ENCODE assay signal across 23 cellular contexts in the genomic region with DNA sequence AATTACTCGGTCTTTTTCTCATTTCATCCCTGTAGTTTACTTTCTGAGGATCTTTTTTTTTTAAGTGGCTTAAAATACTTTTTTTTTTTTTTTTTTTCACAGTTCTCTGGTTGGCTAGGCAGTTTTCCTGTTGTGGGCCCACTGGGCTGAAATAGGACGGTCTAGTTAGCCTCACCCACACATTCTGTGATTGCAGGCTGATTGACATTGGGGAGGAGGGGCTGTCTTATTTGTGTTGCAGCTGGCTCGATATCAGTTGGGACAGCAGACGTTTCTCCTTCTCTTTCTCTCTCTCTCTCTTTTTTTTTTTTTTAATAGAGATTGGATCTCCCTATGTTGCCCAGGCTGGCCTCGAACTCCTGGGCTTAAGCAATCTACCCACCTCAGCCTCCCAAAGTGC. TPM values are rescaled to one million over a fixed set of nuclear protein-coding genes. Genes with fewer than 3 reads are reported as not detected.
DNase-seq lines count a peak whose midpoint lies in the region; ATAC-seq, FAIRE-seq and TF ChIP-seq lines count a peak whose summit lies in the region.
"Had no signal": no experiment of that assay in that cellular context is flagged by ENCODE, and none has a peak within 500 bp of the region (broad histone marks: within the 10 kb centered on the region; RNA-seq: fewer than 3 reads in every experiment).

No MANE protein-coding gene starts in this region.

- no peak overlapping the region for H3K9ac ChIP-seq in K562 (ENCODE audit: insufficient read depth in 1 of 2, low read depth in 2 of 2, low read length in 2 of 2)

- no peaks in the 10 kb centered on the region for H3K27me3 ChIP-seq in CD8-positive, alpha-beta memory T cell (ENCODE audit: insufficient read depth, low read length, poor library complexity, severe bottlenecking)
- H3K27me3 ChIP-seq in K562 (ENCODE audit: control insufficient read depth in 2 of 2, insufficient read depth in 2 of 2, low read length in 2 of 2) (no peaks in the 10 kb centered on the region), upper lobe of right lung (no peaks in the 10 kb centered on the region)
- H3K27me3 ChIP-seq: cardiac muscle cell had no signal

- no peak overlapping the region for H2AFZ ChIP-seq in K562 (ENCODE audit: low read depth, low read length)

- H3K27ac Mint-ChIP-seq in activated CD4-positive, alpha-beta memory T cell treated with anti-CD3 and anti-CD28 coated beads for 36 hours = peak overlapping the region; percentile 14
- no peak overlapping the region for H3K27ac Mint-ChIP-seq in activated CD4-positive, alpha-beta memory T cell treated with anti-CD3 and anti-CD28 coated beads, Interleukin-2, amount 10 ng/mL, durations not matched to agents 7 days and 5 days
- H3K27ac Mint-ChIP-seq in CD8-positive, alpha-beta memory T cell = peak overlapping the region in 6 of 8 donors; percentile 11 to 79 (median 56)
- peak overlapping the region in 7 of 10 donors; percentile 3 to 91 (median 72) for H3K27ac Mint-ChIP-seq in naive thymus-derived CD8-positive, alpha-beta T cell
- H3K27ac Mint-ChIP-seq: B cell had no signal

- H3K36me3 Mint-ChIP-seq in activated CD4-positive, alpha-beta memory T cell treated with anti-CD3 and anti-CD28 coated beads for 36 hours = peaks cover 30% of the 10 kb centered on the region
- H3K36me3 Mint-ChIP-seq in activated CD4-positive, alpha-beta memory T cell treated with anti-CD3 and anti-CD28 coated beads, Interleukin-2, amount 10 ng/mL, durations not matched to agents 7 days and 5 days (ENCODE audit: low read depth) = peaks cover 48% of the 10 kb centered on the region
- peaks cover 0 to 37% (median 1%) of the 10 kb centered on the region in 3 donors for H3K36me3 Mint-ChIP-seq in CD8-positive, alpha-beta memory T cell
- H3K36me3 Mint-ChIP-seq in naive thymus-derived CD8-positive, alpha-beta T cell = peaks cover 0 to 51% (median 0%) of the 10 kb centered on the region in 3 donors

- BruUV-seq in K562 (replicated peaks; lab: Mats Ljungman, UMichigan) = no TSS peak

- no peak for DNase-seq in activated CD4-positive, alpha-beta memory T cell treated with anti-CD3 and anti-CD28 coated beads for 36 hours
- no peak for DNase-seq in activated CD4-positive, alpha-beta memory T cell treated with anti-CD3 and anti-CD28 coated beads, Interleukin-2, amount 10 ng/mL, durations not matched to agents 7 days and 5 days
- DNase-seq in CD8-positive, alpha-beta memory T cell = no peak
- DNase-seq in K562 (ENCODE audit: extremely low read depth in 1 of 4, low spot score in 3 of 4) (peak; percentile 90 to 96 (median 94)), upper lobe of right lung (no peak), NCI-H1105 (lab: John Stamatoyannopoulos, UW) (no peak)
- no peak for DNase-seq in naive thymus-derived CD8-positive, alpha-beta T cell
- DNase-seq: activated gamma-delta T cell treated with Interleukin-2 at 50 U/mL for 16 hours, DND-41, Kasumi-1, mammary epithelial cell, NCI-H1694, NCI-H2171, NCI-H524 treated with DMSO at 0.1 percent for 48 hours had no signal

- in situ Hi-C loops in K562 (cut with MboI) = no loop called here

- peaks cover 34% of the 10 kb centered on the region for H3K4me1 ChIP-seq in CD8-positive, alpha-beta memory T cell (ENCODE audit: insufficient read depth, low read length)
- H3K4me1 ChIP-seq in K562 (replicated peaks in 1 of 2; ENCODE audit: control insufficient read depth in 2 of 2, insufficient read depth in 2 of 2, low read length in 2 of 2) = peaks cover 46 to 47% of the 10 kb centered on the region in 2 experiments
- H3K4me1 ChIP-seq in upper lobe of right lung = peaks cover 33% of the 10 kb centered on the region
- H3K4me1 ChIP-seq: HAP-1 had no signal

- 32% methylated on average over 5 of the region's 5 CpGs for WGBS in K562 (ENCODE audit: insufficient coverage, low coverage, missing lambda C conversion rate)

- ATAC-seq in K562 = peak; percentile 27
- no peak for ATAC-seq in naive thymus-derived CD8-positive, alpha-beta T cell
- no peak for ATAC-seq in HG02970 (IDR thresholded peaks at IDR 0.05; ENCODE audit: low FRiP score, unreplicated experiment)
- ATAC-seq in upper lobe of right lung = no peak

- CTCF ChIA-PET in activated CD4-positive, alpha-beta memory T cell treated with anti-CD3 and anti-CD28 coated beads for 36 hours (lab: Charles Lee) = interaction anchor here (1.1 to 2.5 kb wide), 4 partner anchors 8 to 95 kb away, joined by 3 to 9 read pairs (median 5); no protein-coding TSS in a partner anchor
- CTCF ChIA-PET in activated CD4-positive, alpha-beta memory T cell treated with anti-CD3 and anti-CD28 coated beads, Interleukin-2, amount 10 ng/mL, durations not matched to agents 7 days and 5 days (lab: Charles Lee) = interaction anchor here (0.7 to 1.7 kb wide), 2 partner anchors 11 to 189 kb away, joined by 3 read pairs; no protein-coding TSS in a partner anchor
- CTCF ChIA-PET in CD8-positive, alpha-beta memory T cell (lab: Charles Lee) = interaction anchor here (0.7 to 1.6 kb wide), 4 partner anchors 28 to 233 kb away, joined by 3 to 5 read pairs (median 4); no protein-coding TSS in a partner anchor
- CTCF ChIA-PET in K562 (lab: Yijun Ruan, JAX; ENCODE audit: low intra/inter-chr PET ratio) = interaction anchor here (0.6 to 0.7 kb wide), 2 partner anchors 94 to 1579 kb away, joined by 4 to 5 read pairs; no protein-coding TSS in a partner anchor

- H3K27me3 Mint-ChIP-seq in activated CD4-positive, alpha-beta memory T cell treated with anti-CD3 and anti-CD28 coated beads for 36 hours = no peaks in the 10 kb centered on the region
- no peaks in the 10 kb centered on the region for H3K27me3 Mint-ChIP-seq in activated CD4-positive, alpha-beta memory T cell treated with anti-CD3 and anti-CD28 coated beads, Interleukin-2, amount 10 ng/mL, durations not matched to agents 7 days and 5 days
- no peaks in the 10 kb centered on the region for H3K27me3 Mint-ChIP-seq in CD8-positive, alpha-beta memory T cell
- no peaks in the 10 kb centered on the region for H3K27me3 Mint-ChIP-seq in naive thymus-derived CD8-positive, alpha-beta T cell

- no peak for TF ChIP-seq POLR2A in K562 (conservative IDR thresholded peaks at IDR 0.05)

- H3K27ac ChIP-seq in CD8-positive, alpha-beta memory T cell (ENCODE audit: low read depth, low read length) = no peak overlapping the region
- no peak overlapping the region for H3K27ac ChIP-seq in K562 (ENCODE audit: extremely low read depth, low read depth, low read length)
- H3K27ac ChIP-seq in upper lobe of right lung = no peak overlapping the region
- H3K27ac ChIP-seq: cardiac muscle cell had no signal

- no peak overlapping the region for H3K4me2 ChIP-seq in K562 (ENCODE audit: insufficient read depth, low read length)

- no peak overlapping the region for H3K4me3 ChIP-seq in CD8-positive, alpha-beta memory T cell (ENCODE audit: low read length)
- H3K4me3 ChIP-seq in K562 = no peak overlapping the region
- no peak overlapping the region for H3K4me3 ChIP-seq in upper lobe of right lung
- H3K4me3 ChIP-seq: cardiac muscle cell, HAP-1 had no signal

- intact Hi-C loops in activated CD4-positive, alpha-beta memory T cell treated with anti-CD3 and anti-CD28 coated beads for 36 hours (cut with micrococcal nuclease) = no loop called here
- intact Hi-C loops in K562 (cut with micrococcal nuclease) (no loop called here), upper lobe of right lung (cut with DNase I) (no loop called here)

- no peak overlapping the region for H3K4me3 Mint-ChIP-seq in activated CD4-positive, alpha-beta memory T cell treated with anti-CD3 and anti-CD28 coated beads for 36 hours
- no peak overlapping the region for H3K4me3 Mint-ChIP-seq in activated CD4-positive, alpha-beta memory T cell treated with anti-CD3 and anti-CD28 coated beads, Interleukin-2, amount 10 ng/mL, durations not matched to agents 7 days and 5 days
- peak overlapping the region in 3 of 7 donors; percentile 15 to 54 (median 26) for H3K4me3 Mint-ChIP-seq in CD8-positive, alpha-beta memory T cell
- peak overlapping the region in 2 of 10 donors; percentile 4 to 68 for H3K4me3 Mint-ChIP-seq in naive thymus-derived CD8-positive, alpha-beta T cell
- H3K4me3 Mint-ChIP-seq: B cell had no signal

- H4K20me1 ChIP-seq in K562 (replicated peaks; ENCODE audit: control insufficient read depth, insufficient read depth, low read length) = peaks cover 64% of the 10 kb centered on the region

- no peak for TF ChIP-seq EP300 in K562 (IDR thresholded peaks at IDR 0.05; ENCODE audit: low read length)

- peaks cover 41% of the 10 kb centered on the region for H3K9me1 ChIP-seq in K562 (ENCODE audit: control insufficient read depth, insufficient read depth, low read length)

- no peaks in the 10 kb centered on the region for H3K9me3 ChIP-seq in CD8-positive, alpha-beta memory T cell (ENCODE audit: low read length)
- no peaks in the 10 kb centered on the region for H3K9me3 ChIP-seq in K562 (replicated peaks; ENCODE audit: control insufficient read depth, insufficient read depth, low read depth, low read length)
- no peaks in the 10 kb centered on the region for H3K9me3 ChIP-seq in upper lobe of right lung

- TF ChIP-seq RAD21 in K562 (CRISPR knock-in tag; conservative IDR thresholded peaks at IDR 0.05 in 1 of 2, IDR thresholded peaks at IDR 0.05 in 1 of 2) = no peak

- peaks cover 14% of the 10 kb centered on the region for H3K36me3 ChIP-seq in CD8-positive, alpha-beta memory T cell (ENCODE audit: insufficient read depth, low read length)
- H3K36me3 ChIP-seq in K562 (ENCODE audit: control insufficient read depth, insufficient read depth, low read length) (peaks cover 79% of the 10 kb centered on the region), upper lobe of right lung (no peaks in the 10 kb centered on the region)
- H3K36me3 ChIP-seq: cardiac muscle cell, HAP-1 had no signal

- FAIRE-seq in K562 (lab: Jason Lieb, UNC) = no peak
- FAIRE-seq: A204.1 had no signal

- TF ChIP-seq CTCF in K562 (IDR thresholded peaks at IDR 0.05 in 2 of 3, conservative IDR thresholded peaks at IDR 0.05 in 1 of 3; ENCODE audit: insufficient read depth in 2 of 3, low read depth in 1 of 3, low read length in 3 of 3) (no peak), upper lobe of right lung (IDR thresholded peaks at IDR 0.05) (no peak)

- peaks cover 54% of the 10 kb centered on the region for H3K4me1 Mint-ChIP-seq in activated CD4-positive, alpha-beta memory T cell treated with anti-CD3 and anti-CD28 coated beads for 36 hours (ENCODE audit: low read depth)
- peaks cover 52% of the 10 kb centered on the region for H3K4me1 Mint-ChIP-seq in activated CD4-positive, alpha-beta memory T cell treated with anti-CD3 and anti-CD28 coated beads, Interleukin-2, amount 10 ng/mL, durations not matched to agents 7 days and 5 days
- peaks cover 69 to 77% (median 73%) of the 10 kb centered on the region in 3 donors for H3K4me1 Mint-ChIP-seq in CD8-positive, alpha-beta memory T cell
- peaks cover 50 to 80% (median 78%) of the 10 kb centered on the region in 4 donors for H3K4me1 Mint-ChIP-seq in naive thymus-derived CD8-positive, alpha-beta T cell

- H3K9me3 Mint-ChIP-seq in activated CD4-positive, alpha-beta memory T cell treated with anti-CD3 and anti-CD28 coated beads for 36 hours = no peaks in the 10 kb centered on the region
- H3K9me3 Mint-ChIP-seq in activated CD4-positive, alpha-beta memory T cell treated with anti-CD3 and anti-CD28 coated beads, Interleukin-2, amount 10 ng/mL, durations not matched to agents 7 days and 5 days = no peaks in the 10 kb centered on the region
- H3K9me3 Mint-ChIP-seq in CD8-positive, alpha-beta memory T cell = no peaks in the 10 kb centered on the region
- H3K9me3 Mint-ChIP-seq in naive thymus-derived CD8-positive, alpha-beta T cell = no peaks in the 10 kb centered on the region

- peaks cover 97% of the 10 kb centered on the region for H3K79me2 ChIP-seq in K562 (ENCODE audit: control insufficient read depth, insufficient read depth, low read length)

- POLR2A ChIA-PET in activated CD4-positive, alpha-beta memory T cell treated with anti-CD3 and anti-CD28 coated beads for 36 hours (lab: Charles Lee) = no interaction called here
- POLR2A ChIA-PET in activated CD4-positive, alpha-beta memory T cell treated with anti-CD3 and anti-CD28 coated beads, Interleukin-2, amount 10 ng/mL, durations not matched to agents 7 days and 5 days (lab: Charles Lee) = no interaction called here
- POLR2A ChIA-PET in CD8-positive, alpha-beta memory T cell (lab: Charles Lee) = no interaction called here
- POLR2A ChIA-PET in K562 (lab: Yijun Ruan, JAX) = interaction anchor here (0.6 to 86.5 kb wide), 7 partner anchors 1 to 95 kb away, joined by 3 to 3476 read pairs (median 7); a partner anchor contains a TSS
- POLR2A ChIA-PET in naive thymus-derived CD8-positive, alpha-beta T cell (lab: Charles Lee) = interaction anchor here (0.7 to 0.9 kb wide), 2 partner anchors 24 to 52 kb away, joined by 4 to 8 read pairs; no protein-coding TSS in a partner anchor

RNA-seq across cellular contexts. Expression of a gene that starts 6.9 kb away (rescaled TPM):
- 10 to 100 TPM; 60.4 to 69.0 TPM for total RNA-seq in activated CD4-positive, alpha-beta memory T cell treated with anti-CD3 and anti-CD28 coated beads for 36 hours
- 10 to 100 TPM; 60.7 to 63.2 TPM for total RNA-seq in activated CD4-positive, alpha-beta memory T cell treated with anti-CD3 and anti-CD28 coated beads, Interleukin-2, amount 10 ng/mL, durations not matched to agents 7 days and 5 days
- 10 to 100 TPM; 33.2 to 34.7 TPM for total RNA-seq in CD8-positive, alpha-beta memory T cell
- polyA plus RNA-seq in CD8-positive, alpha-beta memory T cell = 18.4 TPM
- total RNA-seq in K562 (2011; cell fraction: chromatin; rRNA removed; ENCODE audit: low replicate concordance) = 234 and 446 TPM in 2 replicates
- total RNA-seq in K562 (2011; cell fraction: nucleolus; rRNA removed) = 279 and 314 TPM in 2 replicates
- total RNA-seq in K562 (2011; cell fraction: nucleoplasm; rRNA removed) = 196 and 222 TPM in 2 replicates
- total RNA-seq in K562 (2014; rRNA removed) (81.7 and 100 TPM in 2 replicates), K562 (2014; rRNA removed; fragmentation: Illumina TruSeq; extraction: Trizol) (27.5 and 45.6 TPM in 2 replicates), K562 (2015; rRNA removed; fragmentation: Illumina TruSeq; extraction: Trizol) (65.7 and 68.4 TPM in 2 replicates), K562 (2021) (144 and 150 TPM in 2 replicates), upper lobe of right lung (78.3 TPM)
- polyA plus RNA-seq in K562 (2011; rRNA removed) (20.9 and 36.8 TPM in 2 replicates), K562 (2014; fragmentation: Illumina TruSeq; extraction: Trizol) (45.8 and 60.4 TPM in 2 replicates), K562 (2014; fragmentation: Nextera tagmentation; extraction: Ambion mirVana) (under 1 TPM; 0.41 to 0.70 TPM), K562 (2014; rRNA removed) (34.9 and 36.1 TPM in 2 replicates)
- polyA plus RNA-seq in K562 (2011; cell fraction: cytosol; rRNA removed) = 26.4 and 31.1 TPM in 2 replicates
- polyA plus RNA-seq in K562 (2011; cell fraction: nucleus; rRNA removed) = 57.9 and 76.9 TPM in 2 replicates
- polyA plus RNA-seq in K562 (2012) = 73.9 and 75.3 TPM in 2 replicates
- 113 and 124 TPM in 2 replicates for polyA minus RNA-seq in K562 (2011; rRNA and poly(A)+ RNA removed)
- 132 and 181 TPM in 2 replicates for polyA minus RNA-seq in K562 (2011; cell fraction: cytosol; rRNA and poly(A)+ RNA removed)
- 138 and 300 TPM in 2 replicates for polyA minus RNA-seq in K562 (2011; cell fraction: nucleus; rRNA and poly(A)+ RNA removed)
- 10 to 100 TPM; 72.1 to 76.9 TPM for total RNA-seq in naive thymus-derived CD8-positive, alpha-beta T cell
- 10 to 100 TPM in 1 of 3 donors, 1 to 10 TPM in 2; 3.8 to 18.3 (median 5.6) TPM for polyA plus RNA-seq in naive thymus-derived CD8-positive, alpha-beta T cell

RNA-seq across cellular contexts. Expression of a gene that starts 41.9 kb away (rescaled TPM):
- total RNA-seq in activated CD4-positive, alpha-beta memory T cell treated with anti-CD3 and anti-CD28 coated beads for 36 hours = under 1 TPM; 0.31 to 0.46 TPM
- total RNA-seq in activated CD4-positive, alpha-beta memory T cell treated with anti-CD3 and anti-CD28 coated beads, Interleukin-2, amount 10 ng/mL, durations not matched to agents 7 days and 5 days = under 1 TPM in 1 of 2 experiments, not detected in 1; 0.33 TPM
- total RNA-seq in CD8-positive, alpha-beta memory T cell = 1 to 10 TPM in 1 of 2 experiments, under 1 TPM in 1; 0.93 to 1.5 TPM
- polyA plus RNA-seq in CD8-positive, alpha-beta memory T cell = 1.5 TPM
- total RNA-seq in K562 (2011; cell fraction: chromatin; rRNA removed; ENCODE audit: low replicate concordance) = not detected in 2 replicates
- not detected in 2 replicates for total RNA-seq in K562 (2011; cell fraction: nucleolus; rRNA removed)
- total RNA-seq in K562 (2011; cell fraction: nucleoplasm; rRNA removed) = not detected in 2 replicates
- total RNA-seq in K562 (2014; rRNA removed) = 0.04 and 0.50 TPM in 2 replicates
- not detected in 2 replicates for total RNA-seq in K562 (2014; rRNA removed; fragmentation: Illumina TruSeq; extraction: Trizol)
- not detected in 2 replicates for total RNA-seq in K562 (2015; rRNA removed; fragmentation: Illumina TruSeq; extraction: Trizol)
- total RNA-seq in K562 (2021) = 0.09 TPM in 1 of 2 replicates, not detected in the other
- polyA plus RNA-seq in K562 (2011; rRNA removed) = 0.01 and 0.04 TPM in 2 replicates
- polyA plus RNA-seq in K562 (2011; cell fraction: cytosol; rRNA removed) = 0.58 TPM in 1 of 2 replicates, not detected in the other
- polyA plus RNA-seq in K562 (2011; cell fraction: nucleus; rRNA removed) = 0.06 TPM in 1 of 2 replicates, not detected in the other
- 0.08 and 0.18 TPM in 2 replicates for polyA plus RNA-seq in K562 (2012)
- not detected in 2 replicates for polyA plus RNA-seq in K562 (2014; fragmentation: Illumina TruSeq; extraction: Trizol)
- polyA plus RNA-seq in K562 (2014; fragmentation: Nextera tagmentation; extraction: Ambion mirVana) = under 1 TPM; 0.04 to 0.08 TPM
- 0.08 TPM in 1 of 2 replicates, not detected in the other for polyA plus RNA-seq in K562 (2014; rRNA removed)
- polyA minus RNA-seq in K562 (2011; rRNA and poly(A)+ RNA removed) = 0.42 TPM in 1 of 2 replicates, not detected in the other
- polyA minus RNA-seq in K562 (2011; cell fraction: cytosol; rRNA and poly(A)+ RNA removed) = not detected in 2 replicates
- 0.11 and 0.40 TPM in 2 replicates for polyA minus RNA-seq in K562 (2011; cell fraction: nucleus; rRNA and poly(A)+ RNA removed)
- total RNA-seq in naive thymus-derived CD8-positive, alpha-beta T cell = 1 to 10 TPM; 1.1 to 1.2 TPM
- polyA plus RNA-seq in naive thymus-derived CD8-positive, alpha-beta T cell = 1 to 10 TPM in 1 of 3 donors, under 1 TPM in 2; 0.66 to 2.0 (median 0.97) TPM
- 3.8 TPM for total RNA-seq in upper lobe of right lung
- total RNA-seq: T-helper 2 cell treated with Interferon-gamma antibody and Interleukin-4, amounts not matched to agents 100 ng/mL and 5 ng/mL, for 36 hours had no signal

RNA-seq across cellular contexts. Expression of a gene that starts 45.4 kb away (rescaled TPM):
- total RNA-seq in activated CD4-positive, alpha-beta memory T cell treated with anti-CD3 and anti-CD28 coated beads for 36 hours = under 1 TPM in 1 of 2 experiments, not detected in 1; 0.46 TPM
- total RNA-seq in activated CD4-positive, alpha-beta memory T cell treated with anti-CD3 and anti-CD28 coated beads, Interleukin-2, amount 10 ng/mL, durations not matched to agents 7 days and 5 days = not detected
- not detected for total RNA-seq in CD8-positive, alpha-beta memory T cell
- 0.94 TPM for polyA plus RNA-seq in CD8-positive, alpha-beta memory T cell
- total RNA-seq in K562 (2011; cell fraction: chromatin; rRNA removed; ENCODE audit: low replicate concordance) = not detected in 2 replicates
- total RNA-seq in K562 (2011; cell fraction: nucleolus; rRNA removed) = not detected in 2 replicates
- not detected in 2 replicates for total RNA-seq in K562 (2011; cell fraction: nucleoplasm; rRNA removed)
- total RNA-seq in K562 (2014; rRNA removed) = not detected in 2 replicates
- total RNA-seq in K562 (2014; rRNA removed; fragmentation: Illumina TruSeq; extraction: Trizol) = not detected in 2 replicates
- not detected in 2 replicates for total RNA-seq in K562 (2015; rRNA removed; fragmentation: Illumina TruSeq; extraction: Trizol)
- not detected in 2 replicates for total RNA-seq in K562 (2021)
- 0.24 TPM in 1 of 2 replicates, not detected in the other for polyA plus RNA-seq in K562 (2011; rRNA removed)
- not detected in 2 replicates for polyA plus RNA-seq in K562 (2011; cell fraction: cytosol; rRNA removed)
- 0.27 TPM in 1 of 2 replicates, not detected in the other for polyA plus RNA-seq in K562 (2011; cell fraction: nucleus; rRNA removed)
- not detected in 2 replicates for polyA plus RNA-seq in K562 (2012)
- polyA plus RNA-seq in K562 (2014; fragmentation: Illumina TruSeq; extraction: Trizol) = not detected in 2 replicates
- under 1 TPM in 1 of 2 experiments, not detected in 1; 0.35 TPM for polyA plus RNA-seq in K562 (2014; fragmentation: Nextera tagmentation; extraction: Ambion mirVana)
- not detected in 2 replicates for polyA plus RNA-seq in K562 (2014; rRNA removed)
- polyA minus RNA-seq in K562 (2011; rRNA and poly(A)+ RNA removed) = not detected in 2 replicates
- not detected in 2 replicates for polyA minus RNA-seq in K562 (2011; cell fraction: cytosol; rRNA and poly(A)+ RNA removed)
- polyA minus RNA-seq in K562 (2011; cell fraction: nucleus; rRNA and poly(A)+ RNA removed) = not detected in 2 replicates
- under 1 TPM in 1 of 2 experiments, not detected in 1; 0.77 TPM for total RNA-seq in naive thymus-derived CD8-positive, alpha-beta T cell
- polyA plus RNA-seq in naive thymus-derived CD8-positive, alpha-beta T cell = under 1 TPM in 1 of 3 donors, not detected in 2; 0.26 TPM
- total RNA-seq in upper lobe of right lung = not detected
- total RNA-seq: B cell; glomerular endothelial cell; RPMI7951; SK-MEL-5; T-helper 2 cell treated with Interferon-gamma antibody and Interleukin-4, amounts not matched to agents 100 ng/mL and 5 ng/mL, for 36 hours had no signal
- polyA plus RNA-seq: mammary epithelial cell had no signal

Comparison
In these comparisons a context has a peak if more than half of its experiments do, and no peak if none do; other contexts are left out.
1. DNase-seq: peak in K562 (4 of 4); none in activated CD4-positive, alpha-beta memory T cell treated with anti-CD3 and anti-CD28 coated beads for 36 hours (single experiment), activated CD4-positive, alpha-beta memory T cell treated with anti-CD3 and anti-CD28 coated beads, Interleukin-2, amount 10 ng/mL, durations not matched to agents 7 days and 5 days (single experiment), CD8-positive, alpha-beta memory T cell (0 of 5), naive thymus-derived CD8-positive, alpha-beta T cell (0 of 10), upper lobe of right lung (single experiment) and NCI-H1105 (single experiment).
2. POLR2A ChIA-PET loops: an anchor here in K562 (0.6 to 86.5 kb wide) and naive thymus-derived CD8-positive, alpha-beta T cell (0.7 to 0.9 kb wide); none called in activated CD4-positive, alpha-beta memory T cell treated with anti-CD3 and anti-CD28 coated beads for 36 hours, activated CD4-positive, alpha-beta memory T cell treated with anti-CD3 and anti-CD28 coated beads, Interleukin-2, amount 10 ng/mL, durations not matched to agents 7 days and 5 days and CD8-positive, alpha-beta memory T cell.